In genomic region chr4:184987493-184988031, GRCh38 we compare ENCODE assay signal across 21 cellular contexts. TPM values are rescaled to one million over a fixed set of nuclear protein-coding genes. Genes with fewer than 3 reads are reported as not detected.
DNase-seq lines count a peak whose midpoint lies in the region; ATAC-seq, FAIRE-seq and TF ChIP-seq lines count a peak whose summit lies in the region.
"Had no signal": no experiment of that assay in that cellular context is flagged by ENCODE, and none has a peak within 500 bp of the region (broad histone marks: within the 10 kb centered on the region; RNA-seq: fewer than 3 reads in every experiment).

No MANE protein-coding gene starts in this region.

- TF ChIP-seq CTCF in HepG2 (CRISPR knock-in tag; IDR thresholded peaks at IDR 0.05) = no peak
- TF ChIP-seq CTCF in right lobe of liver (IDR thresholded peaks at IDR 0.05) = no peak
- TF ChIP-seq CTCF in bronchial epithelial cell (IDR thresholded peaks at IDR 0.05; ENCODE audit: insufficient read depth, low read length, severe bottlenecking) = no peak

- no TSS peak for BruUV-seq in HepG2 (replicated peaks; lab: Mats Ljungman, UMichigan)

- H2AFZ ChIP-seq in HepG2 (ENCODE audit: low read length) = no peak overlapping the region
- no peak overlapping the region for H2AFZ ChIP-seq in neuronal stem cell (ENCODE audit: low read length)

- H2BK15ac ChIP-seq in neuronal stem cell (ENCODE audit: low read length) = no peak overlapping the region

- H4K8ac ChIP-seq in neuronal stem cell (ENCODE audit: low read depth, low read length) = no peak overlapping the region

- no peak for TF ChIP-seq POLR2A in HepG2 (IDR thresholded peaks at IDR 0.05; ENCODE audit: insufficient read depth in 1 of 2, low read depth in 2 of 2, low read length in 2 of 2)
- TF ChIP-seq POLR2A in right lobe of liver (IDR thresholded peaks at IDR 0.05) = no peak

- H3K36me3 ChIP-seq in HepG2 (replicated peaks in 1 of 2; ENCODE audit: control insufficient read depth in 1 of 2, insufficient read depth in 2 of 2, low read length in 2 of 2) (no peaks in the 10 kb centered on the region), right lobe of liver (no peaks in the 10 kb centered on the region), bronchial epithelial cell (ENCODE audit: control insufficient read depth, insufficient read depth, low read length) (no peaks in the 10 kb centered on the region), neuronal stem cell (replicated peaks in 1 of 2; ENCODE audit: control insufficient read depth in 2 of 2, insufficient read depth in 2 of 2, low read length in 2 of 2) (no peaks in the 10 kb centered on the region)

- no peak overlapping the region for H3K27ac ChIP-seq in HepG2 (ENCODE audit: extremely low read length, insufficient read depth, low read length)
- H3K27ac ChIP-seq in right lobe of liver = no peak overlapping the region
- no peak overlapping the region for H3K27ac ChIP-seq in neuronal stem cell (replicated peaks; ENCODE audit: low read length)
- H3K27ac ChIP-seq: 22Rv1 had no signal

- H3K4me3 ChIP-seq in HepG2 (replicated peaks in 1 of 3; ENCODE audit: insufficient read depth in 1 of 3, low read depth in 2 of 3, low read length in 3 of 3) (no peak overlapping the region), right lobe of liver (no peak overlapping the region), bronchial epithelial cell (ENCODE audit: low read depth, low read length) (no peak overlapping the region), neuronal stem cell (ENCODE audit: low read length in 2 of 2) (peak overlapping the region in 1 of 2 donors; percentile 65)

- no peak for ATAC-seq in HepG2
- ATAC-seq in right lobe of liver = no peak
- no peak for ATAC-seq in GM19452 (IDR thresholded peaks at IDR 0.05; ENCODE audit: unreplicated experiment)
- ATAC-seq in HG02938 (IDR thresholded peaks at IDR 0.05; ENCODE audit: unreplicated experiment) = no peak
- ATAC-seq: CD8-positive, alpha-beta T cell had no signal

- no peak for TF ChIP-seq RAD21 in HepG2 (CRISPR knock-in tag; IDR thresholded peaks at IDR 0.05)

- no peak overlapping the region for H2BK120ac ChIP-seq in neuronal stem cell (ENCODE audit: low read depth, low read length)

- H2BK12ac ChIP-seq in neuronal stem cell (ENCODE audit: low read length) = no peak overlapping the region

- H3K27me3 ChIP-seq in HepG2 (ENCODE audit: control insufficient read depth in 1 of 2, insufficient read depth in 2 of 2, low read length in 2 of 2) (peaks cover 2 to 9% of the 10 kb centered on the region in 2 experiments; a peak in 3 of 5 replicates), right lobe of liver (no peaks in the 10 kb centered on the region), bronchial epithelial cell (ENCODE audit: control insufficient read depth, insufficient read depth, low read length) (no peaks in the 10 kb centered on the region), neuronal stem cell (ENCODE audit: control insufficient read depth in 3 of 3, insufficient read depth in 3 of 3, low read depth in 1 of 3, low read length in 3 of 3) (peaks cover 0 to 11% (median 0%) of the 10 kb centered on the region in 3 experiments)

- H3K79me1 ChIP-seq in neuronal stem cell (ENCODE audit: low read depth, low read length) = no peaks in the 10 kb centered on the region

- no peak overlapping the region for H2BK5ac ChIP-seq in neuronal stem cell (ENCODE audit: low read length)

- H3K4me2 ChIP-seq in HepG2 (ENCODE audit: low read depth, low read length) = no peak overlapping the region
- no peak overlapping the region for H3K4me2 ChIP-seq in neuronal stem cell (ENCODE audit: insufficient read depth, low read length, poor library complexity, severe bottlenecking)

- WGBS in HepG2 (ENCODE audit: low lambda C conversion rate) = 70% methylated on average over 13 of the region's 13 CpGs
- WGBS in right lobe of liver (ENCODE audit: insufficient coverage, low coverage, low lambda C conversion rate, missing lambda C conversion rate) = 88% methylated on average over 6 of the region's 13 CpGs
- WGBS in neuronal stem cell (ENCODE audit: extremely low coverage in 2 of 2, insufficient read length in 2 of 2, insufficient replicate concordance in 1 of 2), 2 donors = 100% methylated on average over 1 of the region's 13 CpGs

- CTCF ChIA-PET in HepG2 (lab: Yijun Ruan, JAX; ENCODE audit: low intra/inter-chr PET ratio, low total read pairs) = no interaction called here

- H4K20me1 ChIP-seq in HepG2 (ENCODE audit: insufficient read depth, low read length) = no peaks in the 10 kb centered on the region

- H3K79me2 ChIP-seq in HepG2 (ENCODE audit: insufficient read depth, low read length) = no peaks in the 10 kb centered on the region

- POLR2A ChIA-PET in HepG2 (lab: Yijun Ruan, JAX) = no interaction called here

- H3K9ac ChIP-seq in HepG2 (ENCODE audit: insufficient read depth, low read depth, low read length) (no peak overlapping the region), neuronal stem cell (ENCODE audit: low read depth, low read length, poor library complexity) (peak overlapping the region; percentile 64)

- in situ Hi-C loops in HepG2 (cut with HindIII; ENCODE audit: extremely low pct_ligation_motif_present, low pct_unique_long_range_greater_than_20kb) = no loop called here

- TF ChIP-seq EP300 in HepG2 (IDR thresholded peaks at IDR 0.05; ENCODE audit: low read depth in 2 of 2, low read length in 2 of 2) = no peak
- no peak for TF ChIP-seq EP300 in HepG2 (CRISPR knock-in tag; IDR thresholded peaks at IDR 0.05; ENCODE audit: borderline replicate concordance)

- no peaks in the 10 kb centered on the region for H3K9me3 ChIP-seq in HepG2 (ENCODE audit: low read length)
- no peaks in the 10 kb centered on the region for H3K9me3 ChIP-seq in right lobe of liver
- peaks cover 2 to 3% of the 10 kb centered on the region in 2 donors for H3K9me3 ChIP-seq in neuronal stem cell (replicated peaks in 1 of 2; ENCODE audit: control insufficient read depth in 2 of 2, insufficient read depth in 1 of 2, low read depth in 1 of 2, low read length in 2 of 2)

- H3K18ac ChIP-seq in neuronal stem cell (ENCODE audit: low read length) = no peak overlapping the region

- FAIRE-seq in HepG2 (lab: Jason Lieb, UNC) (no peak), bronchial epithelial cell (lab: Jason Lieb, UNC) (peak; percentile 99)
- FAIRE-seq: D721Med, GM18507 had no signal

- DNase-seq in HepG2 (ENCODE audit: low spot score) = no peak
- no peak for DNase-seq in right lobe of liver
- DNase-seq in bronchial epithelial cell (ENCODE audit: low read depth) = no peak
- no peak for DNase-seq in neuronal stem cell (ENCODE audit: low spot score)
- DNase-seq in NCI-H187 treated with DMSO at 0.1 percent for 48 hours (lab: John Stamatoyannopoulos, UW) = no peak
- no peak for DNase-seq in NCI-H146 treated with DMSO at 0.1 percent for 48 hours (lab: John Stamatoyannopoulos, UW; ENCODE audit: unreplicated experiment)
- DNase-seq: CD8-positive, alpha-beta T cell; COR-L47; DMS153; DND-41; GDM1; GOT3; HCEC 1CT had no signal

- H3K4me1 ChIP-seq in HepG2 (ENCODE audit: insufficient read depth, low read length) = no peaks in the 10 kb centered on the region
- H3K4me1 ChIP-seq in right lobe of liver = peaks cover 0 to 5% (median 0%) of the 10 kb centered on the region in 4 donors
- H3K4me1 ChIP-seq in neuronal stem cell (ENCODE audit: control insufficient read depth in 2 of 2, insufficient read depth in 1 of 2, low read depth in 1 of 2, low read length in 2 of 2) = peaks cover 0 to 2% of the 10 kb centered on the region in 2 donors

- peak overlapping the region; percentile 25 for H3K14ac ChIP-seq in neuronal stem cell (ENCODE audit: low read length)

- H4K91ac ChIP-seq in neuronal stem cell (ENCODE audit: low read depth, low read length, poor library complexity) = no peak overlapping the region

- H3K23ac ChIP-seq in neuronal stem cell (ENCODE audit: low read depth, low read length, poor library complexity) = no peak overlapping the region

- no peak overlapping the region for H2AK5ac ChIP-seq in neuronal stem cell (ENCODE audit: low read depth, low read length)

- intact Hi-C loops in HepG2 (cut with micrococcal nuclease; ENCODE audit: unreplicated experiment) = loop anchor here (10.0 kb wide), 1 partner anchor 183 kb away; no protein-coding TSS in a partner anchor
- intact Hi-C loops in right lobe of liver (cut with DNase I) = loop anchor here in 1 of 2 donors (10.0 kb wide), 1 partner anchor 233 kb away; no protein-coding TSS in a partner anchor

- H3K4ac ChIP-seq in neuronal stem cell (ENCODE audit: low read length) = no peak overlapping the region

TF ChIP-seq in HepG2, 621 proteins besides CTCF, POLR2A, EP300 and RAD21 (continues in another document):
- TF ChIP-seq ZNF234 (CRISPR knock-in tag; conservative IDR thresholded peaks at IDR 0.05) = no peak
- no peak for TF ChIP-seq SOX6 (IDR thresholded peaks at IDR 0.05)
- no peak for TF ChIP-seq SOX6 (CRISPR knock-in tag; IDR thresholded peaks at IDR 0.05)
- TF ChIP-seq CBX1 (IDR thresholded peaks at IDR 0.05; ENCODE audit: low read depth) = no peak

RNA-seq across cellular contexts. Expression of gene HELT, which starts 30.7 kb away (rescaled TPM):
- total RNA-seq in HepG2 (2016; rRNA removed; fragmentation: Illumina TruSeq; extraction: Trizol) (not detected in 2 replicates), right lobe of liver (not detected), bronchial epithelial cell (not detected in 2 replicates)
- not detected in 2 replicates for total RNA-seq in HepG2 (2016; cell fraction: cytosol; rRNA removed; fragmentation: Illumina TruSeq; extraction: Trizol; ENCODE audit: low read depth)
- total RNA-seq in HepG2 (2016; cell fraction: insoluble cytoplasmic fraction; rRNA removed; fragmentation: Illumina TruSeq; extraction: Trizol) = not detected in 2 replicates
- total RNA-seq in HepG2 (2016; cell fraction: membrane; rRNA removed; fragmentation: Illumina TruSeq; extraction: Trizol) = not detected in 2 replicates
- total RNA-seq in HepG2 (2016; cell fraction: nucleus; rRNA removed; fragmentation: Illumina TruSeq; extraction: Trizol) = not detected in 2 replicates
- polyA plus RNA-seq in HepG2 (2011; rRNA removed) = not detected in 2 replicates
- not detected in 2 replicates for polyA plus RNA-seq in HepG2 (2011; cell fraction: cytosol; rRNA removed)
- polyA plus RNA-seq in HepG2 (2011; cell fraction: nucleus; rRNA removed) = not detected in 2 replicates
- not detected in 2 replicates for polyA plus RNA-seq in HepG2 (2012)
- polyA plus RNA-seq in HepG2 (2016; cell fraction: cytosol; fragmentation: Illumina TruSeq; extraction: Trizol; ENCODE audit: low read depth) = not detected in 2 replicates
- not detected in 2 replicates for polyA plus RNA-seq in HepG2 (2016; cell fraction: insoluble cytoplasmic fraction; fragmentation: Illumina TruSeq; extraction: Trizol; ENCODE audit: low read depth)
- polyA plus RNA-seq in HepG2 (2016; cell fraction: membrane; fragmentation: Illumina TruSeq; extraction: Trizol; ENCODE audit: low read depth) = not detected in 2 replicates
- not detected in 2 replicates for polyA plus RNA-seq in HepG2 (2016; cell fraction: nucleus; fragmentation: Illumina TruSeq; extraction: Trizol; ENCODE audit: insufficient read depth, low read depth)
- not detected in 2 replicates for polyA minus RNA-seq in HepG2 (2011; rRNA and poly(A)+ RNA removed; ENCODE audit: low replicate concordance)
- not detected in 2 replicates for polyA minus RNA-seq in HepG2 (2011; cell fraction: cytosol; rRNA and poly(A)+ RNA removed)
- not detected in 2 replicates for polyA minus RNA-seq in HepG2 (2011; cell fraction: nucleus; rRNA and poly(A)+ RNA removed)
- polyA plus RNA-seq in neuronal stem cell (2013, experiment 1 of 2) = not detected
- not detected for polyA plus RNA-seq in neuronal stem cell (2013, experiment 2 of 2)
- total RNA-seq: A673; CD8-positive, alpha-beta T cell had no signal
- polyA plus RNA-seq: BJ, CD14-positive monocyte had no signal
